ENCODE assay signal across 1 cellular context in genomic region chr15:68672781-68673205, GRCh38.
TF ChIP-seq lines count a peak whose summit lies in the region.

No MANE protein-coding gene starts in this region.

TF ChIP-seq in HepG2, 621 proteins besides CTCF, POLR2A, EP300 and RAD21 (continued from another document):
- TF ChIP-seq, protein P1, sequence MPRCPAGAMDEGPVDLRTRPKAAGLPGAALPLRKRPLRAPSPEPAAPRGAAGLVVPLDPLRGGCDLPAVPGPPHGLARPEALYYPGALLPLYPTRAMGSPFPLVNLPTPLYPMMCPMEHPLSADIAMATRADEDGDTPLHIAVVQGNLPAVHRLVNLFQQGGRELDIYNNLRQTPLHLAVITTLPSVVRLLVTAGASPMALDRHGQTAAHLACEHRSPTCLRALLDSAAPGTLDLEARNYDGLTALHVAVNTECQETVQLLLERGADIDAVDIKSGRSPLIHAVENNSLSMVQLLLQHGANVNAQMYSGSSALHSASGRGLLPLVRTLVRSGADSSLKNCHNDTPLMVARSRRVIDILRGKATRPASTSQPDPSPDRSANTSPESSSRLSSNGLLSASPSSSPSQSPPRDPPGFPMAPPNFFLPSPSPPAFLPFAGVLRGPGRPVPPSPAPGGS (CRISPR knock-in tag; IDR thresholded peaks at IDR 0.05) = no peak
- TF ChIP-seq, protein P2, sequence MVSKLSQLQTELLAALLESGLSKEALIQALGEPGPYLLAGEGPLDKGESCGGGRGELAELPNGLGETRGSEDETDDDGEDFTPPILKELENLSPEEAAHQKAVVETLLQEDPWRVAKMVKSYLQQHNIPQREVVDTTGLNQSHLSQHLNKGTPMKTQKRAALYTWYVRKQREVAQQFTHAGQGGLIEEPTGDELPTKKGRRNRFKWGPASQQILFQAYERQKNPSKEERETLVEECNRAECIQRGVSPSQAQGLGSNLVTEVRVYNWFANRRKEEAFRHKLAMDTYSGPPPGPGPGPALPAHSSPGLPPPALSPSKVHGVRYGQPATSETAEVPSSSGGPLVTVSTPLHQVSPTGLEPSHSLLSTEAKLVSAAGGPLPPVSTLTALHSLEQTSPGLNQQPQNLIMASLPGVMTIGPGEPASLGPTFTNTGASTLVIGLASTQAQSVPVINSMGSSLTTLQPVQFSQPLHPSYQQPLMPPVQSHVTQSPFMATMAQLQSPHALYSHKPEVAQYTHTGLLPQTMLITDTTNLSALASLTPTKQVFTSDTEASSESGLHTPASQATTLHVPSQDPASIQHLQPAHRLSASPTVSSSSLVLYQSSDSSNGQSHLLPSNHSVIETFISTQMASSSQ (IDR thresholded peaks at IDR 0.05; ENCODE audit: low read depth) = no peak
- TF ChIP-seq, protein P2 (CRISPR knock-in tag; IDR thresholded peaks at IDR 0.05; ENCODE audit: borderline replicate concordance) = no peak
- TF ChIP-seq ZNF430 (CRISPR knock-in tag; IDR thresholded peaks at IDR 0.05) (no peak), PRDM10 (CRISPR knock-in tag; IDR thresholded peaks at IDR 0.05; ENCODE audit: low read depth) (no peak), NR2F6 (IDR thresholded peaks at IDR 0.05) (no peak), NR2F6 (CRISPR knock-in tag; IDR thresholded peaks at IDR 0.05) (no peak), FOXA1 (IDR thresholded peaks at IDR 0.05) (no peak), FOXA1 (CRISPR knock-in tag; IDR thresholded peaks at IDR 0.05) (no peak)
- TF ChIP-seq, protein P3, sequence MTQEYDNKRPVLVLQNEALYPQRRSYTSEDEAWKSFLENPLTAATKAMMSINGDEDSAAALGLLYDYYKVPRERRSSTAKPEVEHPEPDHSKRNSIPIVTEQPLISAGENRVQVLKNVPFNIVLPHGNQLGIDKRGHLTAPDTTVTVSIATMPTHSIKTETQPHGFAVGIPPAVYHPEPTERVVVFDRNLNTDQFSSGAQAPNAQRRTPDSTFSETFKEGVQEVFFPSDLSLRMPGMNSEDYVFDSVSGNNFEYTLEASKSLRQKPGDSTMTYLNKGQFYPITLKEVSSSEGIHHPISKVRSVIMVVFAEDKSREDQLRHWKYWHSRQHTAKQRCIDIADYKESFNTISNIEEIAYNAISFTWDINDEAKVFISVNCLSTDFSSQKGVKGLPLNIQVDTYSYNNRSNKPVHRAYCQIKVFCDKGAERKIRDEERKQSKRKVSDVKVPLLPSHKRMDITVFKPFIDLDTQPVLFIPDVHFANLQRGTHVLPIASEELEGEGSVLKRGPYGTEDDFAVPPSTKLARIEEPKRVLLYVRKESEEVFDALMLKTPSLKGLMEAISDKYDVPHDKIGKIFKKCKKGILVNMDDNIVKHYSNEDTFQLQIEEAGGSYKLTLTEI (CRISPR knock-in tag; conservative IDR thresholded peaks at IDR 0.05) = no peak
